Comparison of ENCODE assay signal across 30 cellular contexts in the genomic region with DNA sequence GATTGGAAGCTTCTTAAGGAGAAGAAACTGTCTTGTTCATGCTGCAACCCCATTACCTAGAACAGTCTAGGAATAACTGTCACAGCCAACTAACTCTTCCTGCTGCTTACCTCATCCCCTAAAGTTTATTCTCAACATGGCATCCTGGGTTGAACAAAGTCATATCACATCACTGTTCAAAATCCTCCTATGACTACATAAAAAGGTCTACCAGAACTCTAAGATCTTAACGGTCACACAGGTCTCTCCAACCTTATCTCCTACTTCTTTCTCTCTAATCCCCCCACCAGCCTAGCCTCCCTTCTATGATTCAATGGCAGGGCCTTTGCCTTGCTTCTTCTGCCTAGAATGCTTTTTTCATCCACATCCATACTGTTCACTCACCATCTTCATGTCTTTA.
"Had no signal": no experiment of that assay in that cellular context is flagged by ENCODE, and none has a peak within 500 bp of the region (broad histone marks: within the 10 kb centered on the region; RNA-seq: fewer than 3 reads in every experiment).

No MANE protein-coding gene starts in this region.

- H3K27me3 ChIP-seq: adrenal gland, brain microvascular endothelial cell, gastroesophageal sphincter, heart left ventricle, pancreas, testis, transverse colon had no signal

- H3K27me3 Mint-ChIP-seq: activated naive CD8-positive, alpha-beta T cell treated with anti-CD3 and anti-CD28 coated beads for 36 hours; naive thymus-derived CD4-positive, alpha-beta T cell; stimulated activated naive B cell treated with anti-CD40 and anti-IgM and Interleukin-4, amounts not matched to agents 10 μg/mL and 1 μg/mL and 100 μg/mL, for 72 hours had no signal

- H3K27ac Mint-ChIP-seq: activated CD8-positive, alpha-beta T cell treated with anti-CD3 and anti-CD28 coated beads, Interleukin-2, amount 10 ng/mL, durations not matched to agents 7 days and 5 days; activated naive CD4-positive, alpha-beta T cell treated with anti-CD3 and anti-CD28 coated beads for 36 hours; activated naive CD8-positive, alpha-beta T cell treated with anti-CD3 and anti-CD28 coated beads for 36 hours; stimulated activated naive B cell treated with anti-CD40 and anti-IgM and Interleukin-4, amounts not matched to agents 10 μg/mL and 1 μg/mL and 100 μg/mL, for 72 hours; T-helper 1 cell treated with Interleukin-12 subunit alpha and Interleukin-12 subunit beta and Interleukin-4 antibody, amounts not matched to agents 30 μg/mL and 1 μg/mL, for 36 hours had no signal

- H3K9me3 Mint-ChIP-seq: activated naive CD4-positive, alpha-beta T cell treated with anti-CD3 and anti-CD28 coated beads for 36 hours; activated naive CD8-positive, alpha-beta T cell treated with anti-CD3 and anti-CD28 coated beads for 36 hours; immature natural killer cell; naive thymus-derived CD4-positive, alpha-beta T cell; neural crest cell; stimulated activated naive B cell treated with anti-CD40 and anti-IgM and Interleukin-4, amounts not matched to agents 10 μg/mL and 1 μg/mL and 100 μg/mL, for 72 hours; T-helper 1 cell treated with Interleukin-12 subunit alpha and Interleukin-12 subunit beta and Interleukin-4 antibody, amounts not matched to agents 30 μg/mL and 1 μg/mL, for 36 hours had no signal

- H3K36me3 Mint-ChIP-seq: activated naive CD8-positive, alpha-beta T cell treated with anti-CD3 and anti-CD28 coated beads for 36 hours; immature natural killer cell had no signal

- H3K4me3 Mint-ChIP-seq: activated CD8-positive, alpha-beta T cell treated with anti-CD3 and anti-CD28 coated beads, Interleukin-2, amount 10 ng/mL, durations not matched to agents 7 days and 5 days; activated naive CD4-positive, alpha-beta T cell treated with anti-CD3 and anti-CD28 coated beads for 36 hours; activated naive CD8-positive, alpha-beta T cell treated with anti-CD3 and anti-CD28 coated beads for 36 hours; immature natural killer cell; naive thymus-derived CD4-positive, alpha-beta T cell; neural crest cell; stimulated activated naive B cell treated with anti-CD40 and anti-IgM and Interleukin-4, amounts not matched to agents 10 μg/mL and 1 μg/mL and 100 μg/mL, for 72 hours; T-helper 1 cell treated with Interleukin-12 subunit alpha and Interleukin-12 subunit beta and Interleukin-4 antibody, amounts not matched to agents 30 μg/mL and 1 μg/mL, for 36 hours had no signal

- H3K9me3 ChIP-seq: adrenal gland, gastroesophageal sphincter, heart left ventricle, pancreas, psoas muscle, testis, transverse colon had no signal

- ATAC-seq: activated CD8-positive, alpha-beta T cell treated with anti-CD3 and anti-CD28 coated beads, Interleukin-2, amount 10 ng/mL, durations not matched to agents 7 days and 5 days; gastroesophageal sphincter; heart left ventricle; naive thymus-derived CD4-positive, alpha-beta T cell; pancreas; stimulated activated naive B cell treated with anti-CD40 and anti-IgM and Interleukin-4, amounts not matched to agents 10 μg/mL and 1 μg/mL and 100 μg/mL, for 72 hours had no signal

- H3K27ac ChIP-seq: adrenal gland, brain microvascular endothelial cell, gastroesophageal sphincter, heart left ventricle, pancreas, psoas muscle, testis, transverse colon had no signal

- DNase-seq: activated CD4-positive, alpha-beta T cell treated with anti-CD3 and anti-CD28 coated beads for 1 hour; activated CD8-positive, alpha-beta T cell treated with anti-CD3 and anti-CD28 coated beads, Interleukin-2, amount 10 ng/mL, durations not matched to agents 7 days and 5 days; activated effector memory CD4-positive, alpha-beta T cell treated with anti-CD3 and anti-CD28 coated beads, Interleukin-2, amount 50 U/mL, for 16 hours; activated naive CD4-positive, alpha-beta T cell treated with anti-CD3 and anti-CD28 coated beads for 36 hours; activated naive CD8-positive, alpha-beta T cell treated with anti-CD3 and anti-CD28 coated beads for 36 hours; adrenal gland; aorta; brain microvascular endothelial cell; caudate nucleus; cortex of kidney; heart left ventricle; hypothalamus; immature natural killer cell; kidney; midbrain; naive thymus-derived CD4-positive, alpha-beta T cell; nucleus accumbens; pancreas; psoas muscle; stimulated activated CD4-positive, alpha-beta T cell treated with anti-CD3 and anti-CD28 coated beads, Interleukin-1b, Interleukin-23, amount 100 ng/mL, for 48 hours; stimulated activated CD4-positive, alpha-beta T cell treated with anti-CD3 and anti-CD28 coated beads, Interleukin-4, amount 100 ng/mL, for 4 hours; stimulated activated CD8-positive, alpha-beta memory T cell treated with anti-CD3 and anti-CD28 coated beads, Interleukin-4, amount 100 ng/mL, for 48 hours; stimulated activated naive B cell treated with anti-CD40 and anti-IgM and Interleukin-4, amounts not matched to agents 10 μg/mL and 1 μg/mL and 100 μg/mL, for 72 hours; SW 1271; T1000; testis; transverse colon had no signal
